In genomic region chr18:69580107-69580506, GRCh38 we compare ENCODE assay signal across 8 cellular contexts.
A peak's percentile ranks its signal among the peaks of the same experiment; 100 is the strongest.
DNase-seq lines count a peak whose midpoint lies in the region; ATAC-seq and TF ChIP-seq lines count a peak whose summit lies in the region.

No MANE protein-coding gene starts in this region.

- no peaks in the 10 kb centered on the region for H3K27me3 Mint-ChIP-seq in activated naive CD8-positive, alpha-beta T cell treated with anti-CD3 and anti-CD28 coated beads, Interleukin-2, amount 10 ng/mL, durations not matched to agents 7 days and 5 days
- H3K27me3 Mint-ChIP-seq in activated naive CD8-positive, alpha-beta T cell treated with anti-CD3 and anti-CD28 coated beads for 36 hours: no peaks in the 10 kb centered on the region

- TF ChIP-seq CTCF in PC-9 (conservative IDR thresholded peaks at IDR 0.05) (no peak), coronary artery (IDR thresholded peaks at IDR 0.05) (no peak), OCI-LY7 (conservative IDR thresholded peaks at IDR 0.05; ENCODE audit: low read length) (no peak)

- no TSS peak for BruUV-seq in PC-9 (replicated peaks; lab: Mats Ljungman, UMichigan)
- no TSS peak for BruUV-seq in OCI-LY7 (replicated peaks; lab: Mats Ljungman, UMichigan)

- H3K4me1 Mint-ChIP-seq in activated naive CD8-positive, alpha-beta T cell treated with anti-CD3 and anti-CD28 coated beads, Interleukin-2, amount 10 ng/mL, durations not matched to agents 7 days and 5 days: peaks cover 4% of the 10 kb centered on the region
- H3K4me1 Mint-ChIP-seq in activated naive CD8-positive, alpha-beta T cell treated with anti-CD3 and anti-CD28 coated beads for 36 hours: peaks cover 7% of the 10 kb centered on the region

- peak; percentile 45 for ATAC-seq in activated naive CD8-positive, alpha-beta T cell treated with anti-CD3 and anti-CD28 coated beads, Interleukin-2, amount 10 ng/mL, durations not matched to agents 7 days and 5 days (ENCODE audit: low read depth)
- peak; percentile 80 for ATAC-seq in HG02852 (IDR thresholded peaks at IDR 0.05; ENCODE audit: unreplicated experiment)

- intact Hi-C loops in PC-9 (cut with micrococcal nuclease; ENCODE audit: unreplicated experiment) (no loop called here), OCI-LY7 (cut with micrococcal nuclease; ENCODE audit: unreplicated experiment) (no loop called here)

- H3K27ac Mint-ChIP-seq in activated naive CD8-positive, alpha-beta T cell treated with anti-CD3 and anti-CD28 coated beads, Interleukin-2, amount 10 ng/mL, durations not matched to agents 7 days and 5 days: peak overlapping the region; percentile 30
- H3K27ac Mint-ChIP-seq in activated naive CD8-positive, alpha-beta T cell treated with anti-CD3 and anti-CD28 coated beads for 36 hours: no peak overlapping the region

- H2AFZ ChIP-seq in PC-9 (peak overlapping the region; percentile 43; the same call in 1 of the 2 replicates), OCI-LY7 (ENCODE audit: low read length) (no peak overlapping the region)

- H3K9me3 ChIP-seq in PC-9 (ENCODE audit: insufficient read depth, low read depth) (no peaks in the 10 kb centered on the region), OCI-LY7 (ENCODE audit: low read length) (no peaks in the 10 kb centered on the region)

- H3K9me2 ChIP-seq in PC-9 (ENCODE audit: insufficient read depth): no peaks in the 10 kb centered on the region
- no peaks in the 10 kb centered on the region for H3K9me2 ChIP-seq in OCI-LY7 (ENCODE audit: insufficient read depth, low read length)

- H3K27me3 ChIP-seq in PC-9 (ENCODE audit: insufficient read depth, low read depth): no peaks in the 10 kb centered on the region

- H3K36me3 ChIP-seq in PC-9 (ENCODE audit: low read depth): no peaks in the 10 kb centered on the region
- H3K36me3 ChIP-seq in OCI-LY7 (ENCODE audit: insufficient read depth, low read length): no peaks in the 10 kb centered on the region

- DNase-seq in activated naive CD8-positive, alpha-beta T cell treated with anti-CD3 and anti-CD28 coated beads, Interleukin-2, amount 10 ng/mL, durations not matched to agents 7 days and 5 days: no peak
- DNase-seq in activated naive CD8-positive, alpha-beta T cell treated with anti-CD3 and anti-CD28 coated beads for 36 hours: no peak
- DNase-seq in PC-9: no peak
- peak; percentile 6 for DNase-seq in myocyte (ENCODE audit: low read depth)
- no peak for DNase-seq in coronary artery (ENCODE audit: low spot score)
- no peak for DNase-seq in stimulated activated CD8-positive, alpha-beta memory T cell treated with anti-CD3 and anti-CD28 coated beads, Interleukin-4, amount 100 ng/mL, for 48 hours
- no peak for DNase-seq in OCI-LY7 (ENCODE audit: low spot score)

- no peaks in the 10 kb centered on the region for H3K9me3 Mint-ChIP-seq in activated naive CD8-positive, alpha-beta T cell treated with anti-CD3 and anti-CD28 coated beads, Interleukin-2, amount 10 ng/mL, durations not matched to agents 7 days and 5 days
- no peaks in the 10 kb centered on the region for H3K9me3 Mint-ChIP-seq in activated naive CD8-positive, alpha-beta T cell treated with anti-CD3 and anti-CD28 coated beads for 36 hours

- H3K36me3 Mint-ChIP-seq in activated naive CD8-positive, alpha-beta T cell treated with anti-CD3 and anti-CD28 coated beads, Interleukin-2, amount 10 ng/mL, durations not matched to agents 7 days and 5 days: no peaks in the 10 kb centered on the region
- no peaks in the 10 kb centered on the region for H3K36me3 Mint-ChIP-seq in activated naive CD8-positive, alpha-beta T cell treated with anti-CD3 and anti-CD28 coated beads for 36 hours

- H3F3A ChIP-seq in PC-9 (ENCODE audit: insufficient read depth, low read depth): no peaks in the 10 kb centered on the region

- H3K4me1 ChIP-seq in PC-9 (replicated peaks; ENCODE audit: insufficient read depth): no peaks in the 10 kb centered on the region
- no peaks in the 10 kb centered on the region for H3K4me1 ChIP-seq in OCI-LY7 (ENCODE audit: insufficient read depth, low read length, poor library complexity, severe bottlenecking)

- no peaks in the 10 kb centered on the region for H4K20me1 ChIP-seq in PC-9 (ENCODE audit: insufficient read depth)
- H4K20me1 ChIP-seq in OCI-LY7 (ENCODE audit: insufficient read depth, low read length): no peaks in the 10 kb centered on the region

- H3K4me3 ChIP-seq in PC-9 (no peak overlapping the region), coronary artery (no peak overlapping the region), OCI-LY7 (ENCODE audit: low read depth, low read length, poor library complexity, severe bottlenecking) (no peak overlapping the region)

- peak overlapping the region; percentile 28 for H3K4me3 Mint-ChIP-seq in activated naive CD8-positive, alpha-beta T cell treated with anti-CD3 and anti-CD28 coated beads, Interleukin-2, amount 10 ng/mL, durations not matched to agents 7 days and 5 days
- no peak overlapping the region for H3K4me3 Mint-ChIP-seq in activated naive CD8-positive, alpha-beta T cell treated with anti-CD3 and anti-CD28 coated beads for 36 hours

- peak overlapping the region; percentile 42; the same call in 1 of the 2 replicates for H3K4me2 ChIP-seq in PC-9
- no peak overlapping the region for H3K4me2 ChIP-seq in OCI-LY7 (ENCODE audit: low read length)

- POLR2A ChIA-PET in activated naive CD8-positive, alpha-beta T cell treated with anti-CD3 and anti-CD28 coated beads, Interleukin-2, amount 10 ng/mL, durations not matched to agents 7 days and 5 days (lab: Charles Lee): interaction anchor here (0.6 kb wide), 1 partner anchor 271 kb away, joined by 4 read pairs; no protein-coding TSS in a partner anchor
- POLR2A ChIA-PET in PC-9 (lab: Charles Lee; ENCODE audit: unreplicated experiment) (no interaction called here), OCI-LY7 (lab: Charles Lee) (no interaction called here)

- CTCF ChIA-PET in PC-9 (lab: Charles Lee) (no interaction called here), OCI-LY7 (lab: Charles Lee; ENCODE audit: unreplicated experiment) (no interaction called here)

- H3K27ac ChIP-seq in PC-9 (no peak overlapping the region), coronary artery (no peak overlapping the region), OCI-LY7 (ENCODE audit: low read depth, low read length, poor library complexity, severe bottlenecking) (no peak overlapping the region)

- no peaks in the 10 kb centered on the region for H3K79me2 ChIP-seq in PC-9 (ENCODE audit: low read depth)
- H3K79me2 ChIP-seq in OCI-LY7 (ENCODE audit: insufficient read depth, low read depth, low read length): no peaks in the 10 kb centered on the region
